In the genomic region with DNA sequence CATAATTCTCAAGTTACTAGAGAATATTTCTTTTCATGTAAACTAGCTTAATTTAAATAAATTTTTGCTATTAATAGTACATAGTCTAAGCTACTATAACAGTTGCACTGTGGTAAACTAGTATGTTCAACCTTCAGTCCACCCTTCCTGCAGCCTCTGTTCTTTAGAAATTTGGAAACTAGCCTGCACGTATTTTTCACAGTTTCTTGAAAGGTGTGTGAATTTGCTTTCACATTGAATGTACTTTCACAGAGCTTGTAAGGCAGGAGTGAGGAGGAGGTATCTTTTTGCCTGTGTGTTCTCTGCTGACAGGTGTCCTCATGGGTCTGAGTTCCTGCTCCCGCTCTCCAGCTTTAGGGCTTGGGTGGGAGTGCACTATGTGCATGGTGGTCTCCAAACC, we compare ENCODE assay signal across 15 cellular contexts.
DNase-seq lines count a peak whose midpoint lies in the region; ATAC-seq and TF ChIP-seq lines count a peak whose summit lies in the region.
"Had no signal": no experiment of that assay in that cellular context is flagged by ENCODE, and none has a peak within 500 bp of the region (broad histone marks: within the 10 kb centered on the region; RNA-seq: fewer than 3 reads in every experiment).

No MANE protein-coding gene starts in this region.

- POLR2A ChIA-PET in OCI-LY7 (lab: Charles Lee) = interaction anchor here (0.5 to 1.9 kb wide), 5 partner anchors 9 to 640 kb away, joined by 3 to 11 read pairs (median 3); no protein-coding TSS in a partner anchor

- H3K4me2 ChIP-seq in OCI-LY7 (ENCODE audit: low read length) = peak overlapping the region; percentile 54

- H3K36me3 ChIP-seq in OCI-LY7 (ENCODE audit: insufficient read depth, low read length) = peaks cover 18% of the 10 kb centered on the region; the same call in 1 of the 2 replicates
- H3K36me3 ChIP-seq: Peyer's patch had no signal

- H3K79me2 ChIP-seq in OCI-LY7 (ENCODE audit: insufficient read depth, low read depth, low read length) = peaks cover 15% of the 10 kb centered on the region; the same call in 1 of the 2 replicates

- no TSS peak for BruUV-seq in OCI-LY7 (replicated peaks; lab: Mats Ljungman, UMichigan)

- H2AFZ ChIP-seq in OCI-LY7 (ENCODE audit: low read length) = no peak overlapping the region

- intact Hi-C loops in OCI-LY7 (cut with micrococcal nuclease; ENCODE audit: unreplicated experiment) = no loop called here

- peak overlapping the region; percentile 2 for H3K4me3 ChIP-seq in OCI-LY7 (ENCODE audit: low read depth, low read length, poor library complexity, severe bottlenecking)
- H3K4me3 ChIP-seq: Peyer's patch had no signal

- no peaks in the 10 kb centered on the region for H3K9me2 ChIP-seq in OCI-LY7 (ENCODE audit: insufficient read depth, low read length)

- CTCF ChIA-PET in OCI-LY7 (lab: Charles Lee; ENCODE audit: unreplicated experiment) = interaction anchor here (0.6 kb wide), 1 partner anchor 82 kb away, joined by 3 read pairs; no protein-coding TSS in a partner anchor

- peaks cover 9% of the 10 kb centered on the region; the same call in 1 of the 2 replicates for H3K9me3 ChIP-seq in OCI-LY7 (ENCODE audit: low read length)
- H3K9me3 ChIP-seq: Peyer's patch had no signal

- H4K20me1 ChIP-seq in OCI-LY7 (ENCODE audit: insufficient read depth, low read length) = no peaks in the 10 kb centered on the region

- TF ChIP-seq CTCF in OCI-LY7 (conservative IDR thresholded peaks at IDR 0.05; ENCODE audit: low read length) = no peak

- DNase-seq in OCI-LY7 (ENCODE audit: low spot score) = no peak
- DNase-seq in cerebellar cortex (ENCODE audit: low spot score) = no peak
- DNase-seq: activated CD8-positive, alpha-beta T cell treated with anti-CD3 and anti-CD28 coated beads for 36 hours; DMS 273 treated with DMSO at 0.1 percent for 48 hours; natural killer cell; NCI-H1930; NCI-H69; Peyer's patch; stimulated activated CD4-positive, alpha-beta T cell treated with anti-CD3 and anti-CD28 coated beads, Interleukin-12 subunit alpha, Interleukin-12 subunit beta, amount 100 ng/mL, for 4 hours had no signal

- peaks cover 76% of the 10 kb centered on the region for H3K4me1 ChIP-seq in OCI-LY7 (ENCODE audit: insufficient read depth, low read length, poor library complexity, severe bottlenecking)
- H3K4me1 ChIP-seq: Peyer's patch had no signal

- ATAC-seq in GM18858 (IDR thresholded peaks at IDR 0.05; ENCODE audit: unreplicated experiment) = peak; percentile 69
- ATAC-seq in GM21390 (IDR thresholded peaks at IDR 0.05; ENCODE audit: unreplicated experiment) = peak; percentile 82
- ATAC-seq in HG02885 (IDR thresholded peaks at IDR 0.05; ENCODE audit: poor library complexity, unreplicated experiment) = peak; percentile 81
- no peak for ATAC-seq in esophagus mucosa
- ATAC-seq in HG02840 (IDR thresholded peaks at IDR 0.05; ENCODE audit: low FRiP score, unreplicated experiment) = no peak
- no peak for ATAC-seq in HG03520 (IDR thresholded peaks at IDR 0.05; ENCODE audit: unreplicated experiment)
- ATAC-seq: activated CD8-positive, alpha-beta T cell treated with anti-CD3 and anti-CD28 coated beads for 36 hours; natural killer cell had no signal

- H3K27ac ChIP-seq in OCI-LY7 (ENCODE audit: low read depth, low read length, poor library complexity, severe bottlenecking) = peak overlapping the region; percentile 54
- H3K27ac ChIP-seq: Peyer's patch had no signal

Comparison
In these comparisons a context has a peak if more than half of its experiments do, and no peak if none do; other contexts are left out.
1. ATAC-seq: peak in GM18858 (single experiment), GM21390 (single experiment) and HG02885 (single experiment); none in esophagus mucosa (single experiment), HG02840 (single experiment) and HG03520 (single experiment).